ENCODE assay signal across 10 cellular contexts in genomic region chr13:45615501-45616101, GRCh38. TPM values are rescaled to one million over a fixed set of nuclear protein-coding genes. Genes with fewer than 3 reads are reported as not detected.
A peak's percentile ranks its signal among the peaks of the same experiment; 100 is the strongest.
DNase-seq lines count a peak whose midpoint lies in the region; ATAC-seq, FAIRE-seq and TF ChIP-seq lines count a peak whose summit lies in the region.
"Had no signal": no experiment of that assay in that cellular context is flagged by ENCODE, and none has a peak within 500 bp of the region (broad histone marks: within the 10 kb centered on the region; RNA-seq: fewer than 3 reads in every experiment).

Gene ERICH6B (minus strand): TSS chr13:45615739. CDS start chr13:45597005, 18,734 bp downstream.

- H3K4me3 ChIP-seq in kidney (ENCODE audit: low read length in 2 of 2) (peak within 1 kb of the TSS in 1 of 2 donors; percentile 35), tibial nerve (peak within 1 kb of the TSS in 3 of 4 donors; percentile 17 to 31 (median 21))
- H3K4me3 ChIP-seq: SK-N-MC had no signal

- intact Hi-C loops in kidney (cut with DNase I): no loop called here

- TF ChIP-seq POLR2A in tibial nerve (IDR thresholded peaks at IDR 0.05): no peak

- ATAC-seq in HG03460 (IDR thresholded peaks at IDR 0.05; ENCODE audit: unreplicated experiment): no peak
- no peak for ATAC-seq in GM18867 (IDR thresholded peaks at IDR 0.05; ENCODE audit: unreplicated experiment)
- no peak for ATAC-seq in GM18502 (IDR thresholded peaks at IDR 0.05; ENCODE audit: poor library complexity, unreplicated experiment)

- no peak within 1 kb of the TSS for H3K27ac ChIP-seq in kidney (ENCODE audit: low read depth in 2 of 2, low read length in 2 of 2)
- H3K27ac ChIP-seq in tibial nerve: peak within 1 kb of the TSS in 2 of 4 donors; percentile 25 to 52
- H3K27ac ChIP-seq: SK-N-MC had no signal

- no peak within 1 kb of the TSS for H3K9ac ChIP-seq in kidney (ENCODE audit: low read length in 2 of 2)

- peaks cover 0 to 11% of the 10 kb centered on the region in 2 donors for H3K27me3 ChIP-seq in tibial nerve

- H3K36me3 ChIP-seq in kidney (ENCODE audit: control insufficient read depth in 1 of 2, insufficient read depth in 2 of 2, low read length in 2 of 2) (no peaks in the 10 kb centered on the region), tibial nerve (no peaks in the 10 kb centered on the region)

- TF ChIP-seq CTCF in kidney (IDR thresholded peaks at IDR 0.05; ENCODE audit: borderline replicate concordance, extremely low read depth, insufficient read depth) (no peak), tibial nerve (IDR thresholded peaks at IDR 0.05) (no peak)

- WGBS in tibial nerve, 2 donors: 4 to 7% methylated on average over 27 of the region's 27 CpGs

- DNase-seq in stimulated activated CD4-positive, alpha-beta T cell treated with anti-CD3 and anti-CD28 coated beads, Interleukin-15, amount 100 ng/mL, for 24 hours: peak; percentile 27
- no peak for DNase-seq in stimulated activated CD4-positive, alpha-beta T cell treated with anti-CD3 and anti-CD28 coated beads, Interleukin-4, amount 100 ng/mL, for 1 hour
- DNase-seq in astrocyte of the hippocampus (ENCODE audit: low read depth, low spot score) (peak; percentile 75), kidney (peak; percentile 74), tibial nerve (ENCODE audit: low spot score in 2 of 2) (peak in 1 of 2 donors; percentile 14)

- FAIRE-seq in kidney (lab: Jason Lieb, UNC): no peak

- peaks cover 0 to 3% of the 10 kb centered on the region in 2 donors for H3K4me1 ChIP-seq in kidney (ENCODE audit: control insufficient read depth in 1 of 2, insufficient read depth in 1 of 2, low read depth in 1 of 2, low read length in 2 of 2)
- peaks cover 0 to 19% (median 0%) of the 10 kb centered on the region in 4 donors for H3K4me1 ChIP-seq in tibial nerve

- no peaks in the 10 kb centered on the region for H3K9me3 ChIP-seq in kidney (ENCODE audit: control insufficient read depth in 1 of 2, low read length in 2 of 2)
- H3K9me3 ChIP-seq in tibial nerve: peaks cover 0 to 8% (median 0%) of the 10 kb centered on the region in 4 donors

- no peak for TF ChIP-seq EP300 in tibial nerve (IDR thresholded peaks at IDR 0.05)

RNA-seq across cellular contexts. Expression of gene ERICH6B, which starts in this region (rescaled TPM):
- total RNA-seq in kidney: not detected
- not detected for polyA plus RNA-seq in kidney (ENCODE audit: insufficient read depth, low read depth, low replicate concordance)
- not detected for total RNA-seq in tibial nerve
- total RNA-seq: liver had no signal

Comparison
In these comparisons a context has a peak if more than half of its experiments do, and no peak if none do; other contexts are left out.
1. Peak in DNase-seq in kidney; RNA of the gene not detected or under 1 TPM.